In genomic region chr2:119174216-119174992, GRCh38 we compare ENCODE assay signal across 10 cellular contexts. TPM values are rescaled to one million over a fixed set of nuclear protein-coding genes. Genes with fewer than 3 reads are reported as not detected.
A peak's percentile ranks its signal among the peaks of the same experiment; 100 is the strongest.
DNase-seq lines count a peak whose midpoint lies in the region; ATAC-seq, FAIRE-seq and TF ChIP-seq lines count a peak whose summit lies in the region.
"Had no signal": no experiment of that assay in that cellular context is flagged by ENCODE, and none has a peak within 500 bp of the region (broad histone marks: within the 10 kb centered on the region; RNA-seq: fewer than 3 reads in every experiment).

No MANE protein-coding gene starts in this region.

- H2AK5ac ChIP-seq in mesenchymal stem cell (ENCODE audit: low read length, severe bottlenecking) = no peak overlapping the region

- 64% methylated on average over 22 of the region's 22 CpGs for WGBS in mesenchymal stem cell

- no peak overlapping the region for H2BK5ac ChIP-seq in mesenchymal stem cell (ENCODE audit: low read depth, low read length, poor library complexity, severe bottlenecking)

- no peaks in the 10 kb centered on the region for H3K9me3 ChIP-seq in MG63
- no peaks in the 10 kb centered on the region for H3K9me3 ChIP-seq in WERI-Rb-1 (ENCODE audit: severe bottlenecking)
- H3K9me3 ChIP-seq in mesenchymal stem cell (ENCODE audit: control insufficient read depth, low read length) = no peaks in the 10 kb centered on the region

- H3K27me3 ChIP-seq in MG63 = no peaks in the 10 kb centered on the region
- H3K27me3 ChIP-seq in WERI-Rb-1 (ENCODE audit: insufficient read depth, low read depth, severe bottlenecking) = no peaks in the 10 kb centered on the region
- no peaks in the 10 kb centered on the region for H3K27me3 ChIP-seq in bronchial epithelial cell (ENCODE audit: control insufficient read depth, insufficient read depth, low read length)
- peaks cover 5 to 21% of the 10 kb centered on the region in 2 experiments for H3K27me3 ChIP-seq in mesenchymal stem cell (ENCODE audit: control insufficient read depth in 1 of 2, insufficient read depth in 1 of 2, low read length in 2 of 2)

- H3K27me3 Mint-ChIP-seq in Calu3 (ENCODE audit: unreplicated experiment) = peaks cover 16% of the 10 kb centered on the region

- H3K18ac ChIP-seq in mesenchymal stem cell (ENCODE audit: low read depth in 1 of 2, low read length in 2 of 2) = no peak overlapping the region

- H3K36me3 ChIP-seq in MG63 (no peaks in the 10 kb centered on the region), WERI-Rb-1 (no peaks in the 10 kb centered on the region), bronchial epithelial cell (ENCODE audit: control insufficient read depth, insufficient read depth, low read length) (no peaks in the 10 kb centered on the region), mesenchymal stem cell (ENCODE audit: control insufficient read depth in 1 of 2, insufficient read depth in 2 of 2, low read depth in 1 of 2, low read length in 2 of 2) (no peaks in the 10 kb centered on the region)

- H2BK120ac ChIP-seq in mesenchymal stem cell (ENCODE audit: low read depth, low read length) = no peak overlapping the region

- H3K9me3 Mint-ChIP-seq in Calu3 (ENCODE audit: low read depth, unreplicated experiment) = no peaks in the 10 kb centered on the region
- no peaks in the 10 kb centered on the region for H3K9me3 Mint-ChIP-seq in stimulated activated effector memory CD8-positive, alpha-beta T cell treated with anti-CD3 and anti-CD28 coated beads, Interleukin-12 subunit alpha, Interleukin-12 subunit beta, amount 100 ng/mL, for 72 hours

- H4K91ac ChIP-seq in mesenchymal stem cell (ENCODE audit: low read length) = no peak overlapping the region

- H3K14ac ChIP-seq in mesenchymal stem cell (ENCODE audit: low read length in 2 of 2) = no peak overlapping the region

- no peaks in the 10 kb centered on the region for H3K79me1 ChIP-seq in mesenchymal stem cell (replicated peaks; ENCODE audit: low read length, poor library complexity, severe bottlenecking)

- no peak for FAIRE-seq in bronchial epithelial cell (lab: Jason Lieb, UNC)

- BruUV-seq in Calu3 (replicated peaks; lab: Mats Ljungman, UMichigan) = no TSS peak

- no peak overlapping the region for H3K9ac ChIP-seq in mesenchymal stem cell (ENCODE audit: low read length)

- intact Hi-C loops in Calu3 (cut with micrococcal nuclease; ENCODE audit: unreplicated experiment) = loop anchor here (1.0 to 10.0 kb wide), 4 partner anchors 90 to 293 kb away; no protein-coding TSS in a partner anchor

- DNase-seq in Calu3 (peak; percentile 80), GM20000 (ENCODE audit: low spot score) (peak; percentile 69), MG63 (peak; percentile 30), WERI-Rb-1 (peak; percentile 83), bronchial epithelial cell (ENCODE audit: low read depth) (peak; percentile 17), mesenchymal stem cell (peak; percentile 15), foreskin melanocyte (no peak)
- DNase-seq in stimulated activated effector memory CD8-positive, alpha-beta T cell treated with anti-CD3 and anti-CD28 coated beads, Interleukin-12 subunit alpha, Interleukin-12 subunit beta, amount 100 ng/mL, for 72 hours (ENCODE audit: low spot score in 2 of 2) = peak; percentile 30 to 65

- CTCF ChIA-PET in Calu3 (lab: Charles Lee) = no interaction called here

- no peak overlapping the region for H3K4me2 ChIP-seq in mesenchymal stem cell (ENCODE audit: low read length, poor library complexity, severe bottlenecking)

- H3K27ac ChIP-seq in WERI-Rb-1 (no peak overlapping the region), mesenchymal stem cell (ENCODE audit: low read length, poor library complexity, severe bottlenecking) (no peak overlapping the region)
- H3K27ac ChIP-seq: SK-N-MC had no signal

- H4K8ac ChIP-seq in mesenchymal stem cell (ENCODE audit: low read length) = no peak overlapping the region

- peak; percentile 76 for TF ChIP-seq CTCF in Calu3 (IDR thresholded peaks at IDR 0.05; ENCODE audit: unreplicated experiment)
- peak; percentile 86 for TF ChIP-seq CTCF in GM20000 (IDR thresholded peaks at IDR 0.05; ENCODE audit: extremely low read depth, missing control alignments)
- peak; percentile 83 for TF ChIP-seq CTCF in WERI-Rb-1 (IDR thresholded peaks at IDR 0.05; ENCODE audit: low read depth, low read length)
- peak; percentile 88 for TF ChIP-seq CTCF in bronchial epithelial cell (IDR thresholded peaks at IDR 0.05; ENCODE audit: insufficient read depth, low read length, severe bottlenecking)

- no peak overlapping the region for H3K27ac Mint-ChIP-seq in Calu3 (ENCODE audit: unreplicated experiment)
- no peak overlapping the region for H3K27ac Mint-ChIP-seq in stimulated activated effector memory CD8-positive, alpha-beta T cell treated with anti-CD3 and anti-CD28 coated beads, Interleukin-12 subunit alpha, Interleukin-12 subunit beta, amount 100 ng/mL, for 72 hours

- peak; percentile 33 for ATAC-seq in stimulated activated effector memory CD8-positive, alpha-beta T cell treated with anti-CD3 and anti-CD28 coated beads, Interleukin-12 subunit alpha, Interleukin-12 subunit beta, amount 100 ng/mL, for 72 hours

- no peak overlapping the region for H3K4me3 Mint-ChIP-seq in Calu3 (ENCODE audit: low read depth, unreplicated experiment)
- H3K4me3 Mint-ChIP-seq in stimulated activated effector memory CD8-positive, alpha-beta T cell treated with anti-CD3 and anti-CD28 coated beads, Interleukin-12 subunit alpha, Interleukin-12 subunit beta, amount 100 ng/mL, for 72 hours = no peak overlapping the region

- H3K4me3 ChIP-seq in MG63 (no peak overlapping the region), WERI-Rb-1 (ENCODE audit: low read depth, low read length) (no peak overlapping the region), bronchial epithelial cell (ENCODE audit: low read depth, low read length) (no peak overlapping the region), mesenchymal stem cell (ENCODE audit: insufficient read depth in 1 of 2, low read depth in 1 of 2, low read length in 2 of 2) (no peak overlapping the region)
- H3K4me3 ChIP-seq: SK-N-MC had no signal

- peaks cover 7% of the 10 kb centered on the region for H3K4me1 ChIP-seq in mesenchymal stem cell (ENCODE audit: control insufficient read depth, insufficient read depth, low read depth, low read length)

- peaks cover 4% of the 10 kb centered on the region for H3K36me3 Mint-ChIP-seq in Calu3 (ENCODE audit: insufficient read depth, unreplicated experiment)
- no peaks in the 10 kb centered on the region for H3K36me3 Mint-ChIP-seq in stimulated activated effector memory CD8-positive, alpha-beta T cell treated with anti-CD3 and anti-CD28 coated beads, Interleukin-12 subunit alpha, Interleukin-12 subunit beta, amount 100 ng/mL, for 72 hours

- H3K4ac ChIP-seq in mesenchymal stem cell (ENCODE audit: low read depth in 1 of 2, low read length in 2 of 2) = no peak overlapping the region

- H2BK15ac ChIP-seq in mesenchymal stem cell (ENCODE audit: low read depth, poor library complexity, severe bottlenecking) = no peak overlapping the region

- H3K4me1 Mint-ChIP-seq in Calu3 (ENCODE audit: low read depth, unreplicated experiment) = peaks cover 4% of the 10 kb centered on the region
- H3K4me1 Mint-ChIP-seq in stimulated activated effector memory CD8-positive, alpha-beta T cell treated with anti-CD3 and anti-CD28 coated beads, Interleukin-12 subunit alpha, Interleukin-12 subunit beta, amount 100 ng/mL, for 72 hours = no peaks in the 10 kb centered on the region

- H2AFZ ChIP-seq in mesenchymal stem cell (ENCODE audit: low read depth, low read length) = no peak overlapping the region

- H2BK12ac ChIP-seq in mesenchymal stem cell (ENCODE audit: low read length in 2 of 2) = no peak overlapping the region

- H3K23ac ChIP-seq in mesenchymal stem cell (ENCODE audit: low read length in 2 of 2) = no peak overlapping the region

RNA-seq across cellular contexts. Expression of gene C1QL2, which starts 15.9 kb away (rescaled TPM):
- not detected in 2 replicates for total RNA-seq in Calu3 (2022)
- total RNA-seq in MG63 (2014; rRNA removed; shearing (Covaris generic); ENCODE audit: low replicate concordance) = not detected in 2 replicates
- not detected in 2 replicates for total RNA-seq in bronchial epithelial cell
- not detected for polyA plus RNA-seq in mesenchymal stem cell (2013, experiment 1 of 2)
- polyA plus RNA-seq in mesenchymal stem cell (2013, experiment 2 of 2) = not detected
- total RNA-seq: subcutaneous adipose tissue had no signal

RNA-seq across cellular contexts. Expression of gene STEAP3, which starts 49.2 kb away (rescaled TPM):
- total RNA-seq in Calu3 (2022) (28.3 and 30.5 TPM in 2 replicates), bronchial epithelial cell (8.1 and 11.8 TPM in 2 replicates)
- total RNA-seq in MG63 (2014; rRNA removed; shearing (Covaris generic); ENCODE audit: low replicate concordance) = 7.6 and 8.1 TPM in 2 replicates
- polyA plus RNA-seq in mesenchymal stem cell (2013, experiment 1 of 2) = 25.2 TPM
- 25.9 TPM for polyA plus RNA-seq in mesenchymal stem cell (2013, experiment 2 of 2)
